7 cellular contexts compared by ENCODE assay signal in genomic region chr9:178970-179383, GRCh38. TPM values are rescaled to one million over a fixed set of nuclear protein-coding genes. Genes with fewer than 3 reads are reported as not detected.
DNase-seq lines count a peak whose midpoint lies in the region; ATAC-seq and TF ChIP-seq lines count a peak whose summit lies in the region.
"Not testable (repeated sequence)": the region's sequence is repeated elsewhere in the genome, so short reads cannot be mapped to it uniquely, and the experiment has no call there.

Gene ZNG1A, minus strand, starts transcription at chr9:179056. Its CDS starts 87 bp downstream, at chr9:178969.

- H3K27ac Mint-ChIP-seq in naive thymus-derived CD4-positive, alpha-beta T cell, result peak within 1 kb of the TSS in 8 of 9 donors; percentile 25 to 94 (median 90)

- not testable (repeated sequence) for H3K36me3 Mint-ChIP-seq in naive thymus-derived CD4-positive, alpha-beta T cell

- not testable (repeated sequence) for H3K9me3 ChIP-seq in adrenal gland (replicated peaks in 1 of 3); naive thymus-derived CD4-positive, alpha-beta T cell (ENCODE audit: control insufficient read depth in 2 of 3, low read length in 3 of 3)

- H3K4me1 Mint-ChIP-seq in naive thymus-derived CD4-positive, alpha-beta T cell, result peaks cover 0 to 14% (median 7%) of the 10 kb centered on the region in 7 donors

- not testable (repeated sequence) for H3K27me3 Mint-ChIP-seq in naive thymus-derived CD4-positive, alpha-beta T cell

- H3K4me3 Mint-ChIP-seq in naive thymus-derived CD4-positive, alpha-beta T cell, result peak within 1 kb of the TSS; percentile 45 to 83 (median 76)

- CTCF ChIA-PET in naive thymus-derived CD4-positive, alpha-beta T cell (lab: Charles Lee), result not testable (repeated sequence)

- TF ChIP-seq POLR2A in adrenal gland (IDR thresholded peaks at IDR 0.05), result not testable (repeated sequence)

- POLR2A ChIA-PET in naive thymus-derived CD4-positive, alpha-beta T cell (lab: Charles Lee), result not testable (repeated sequence)

- not testable (repeated sequence) for H3K9me3 Mint-ChIP-seq in naive thymus-derived CD4-positive, alpha-beta T cell

- peak within 1 kb of the TSS in 1 of 4 donors; percentile 36 for H3K4me3 ChIP-seq in adrenal gland
- H3K4me3 ChIP-seq in naive thymus-derived CD4-positive, alpha-beta T cell (ENCODE audit: low read length), result not testable (repeated sequence)

- TF ChIP-seq CTCF in adrenal gland (IDR thresholded peaks at IDR 0.05); foreskin keratinocyte (conservative IDR thresholded peaks at IDR 0.05): not testable (repeated sequence)

- peak within 1 kb of the TSS in 4 of 5 donors; percentile 19 to 63 (median 34) for H3K27ac ChIP-seq in adrenal gland
- not testable (repeated sequence) for H3K27ac ChIP-seq in foreskin keratinocyte
- H3K27ac ChIP-seq in naive thymus-derived CD4-positive, alpha-beta T cell (ENCODE audit: low read depth, low read length), result peak within 1 kb of the TSS; percentile 60

- not testable (repeated sequence) for H3K4me1 ChIP-seq in adrenal gland (replicated peaks in 1 of 2); foreskin keratinocyte; naive thymus-derived CD4-positive, alpha-beta T cell (ENCODE audit: control insufficient read depth in 2 of 2, insufficient read depth in 2 of 2, low read length in 2 of 2)

- intact Hi-C loops in adrenal gland (cut with DNase I), result not testable (repeated sequence)
- intact Hi-C loops in naive thymus-derived CD4-positive, alpha-beta T cell (cut with micrococcal nuclease), result loop anchor here in 1 of 2 donors (5.0 kb wide), 1 partner anchor 93 kb away; no protein-coding TSS in a partner anchor

- WGBS in adrenal gland, 4 donors, result 0 to 2% methylated on average over 3 to 8 of the region's 32 CpGs; no CpG with 5 or more reads in 2 of the 4 donors

- not testable (repeated sequence) for H3K36me3 ChIP-seq in adrenal gland (replicated peaks in 1 of 2); naive thymus-derived CD4-positive, alpha-beta T cell (ENCODE audit: control insufficient read depth in 2 of 3, insufficient read depth in 3 of 3, low read length in 3 of 3)

- DNase-seq in H4 (ENCODE audit: low spot score), result peak; percentile 53
- DNase-seq in NCI-H526 treated with DMSO at 0.1 percent for 48 hours (lab: John Stamatoyannopoulos, UW), result peak; percentile 59
- DNase-seq in activated CD4-positive, alpha-beta T cell treated with anti-CD3 and anti-CD28 coated beads for 24 hours (ENCODE audit: low read depth in 2 of 2), result peak; percentile 59 to 60
- peak in 3 of 7 donors; percentile 75 to 92 (median 79) for DNase-seq in adrenal gland
- DNase-seq in foreskin keratinocyte, result peak in 1 of 2 donors; percentile 36
- peak in 6 of 9 donors; percentile 72 to 95 (median 88) for DNase-seq in naive thymus-derived CD4-positive, alpha-beta T cell
- peak; percentile 47 to 53 for DNase-seq in stimulated activated CD4-positive, alpha-beta T cell treated with anti-CD3 and anti-CD28 coated beads, Interleukin-2, amount 100 ng/mL, for 48 hours

- not testable (repeated sequence) for H3K27me3 ChIP-seq in adrenal gland; foreskin keratinocyte; naive thymus-derived CD4-positive, alpha-beta T cell (ENCODE audit: control insufficient read depth in 2 of 2, insufficient read depth in 2 of 2, low read length in 2 of 2)

- ATAC-seq in foreskin keratinocyte, result not testable (repeated sequence)
- ATAC-seq in naive thymus-derived CD4-positive, alpha-beta T cell, result peak; percentile 75

RNA-seq across cellular contexts. Expression of gene ZNG1A, which starts in this region (rescaled TPM):
- 48.4 and 51.1 TPM in 2 replicates for total RNA-seq in H4 (2014; rRNA removed; shearing (Covaris generic))
- total RNA-seq in adrenal gland (10 to 100 TPM; 19.4 to 61.6 (median 38.2) TPM), foreskin keratinocyte (35.8 and 45.0 TPM in 2 replicates)
- polyA plus RNA-seq in adrenal gland (100 to 1,000 TPM in 1 of 3 donors, 10 to 100 TPM in 2; 28.8 to 114 (median 48.7) TPM), foreskin keratinocyte (35.3 and 41.3 TPM in 2 replicates)
- total RNA-seq in naive thymus-derived CD4-positive, alpha-beta T cell, result 10 to 100 TPM; 18.1 to 30.6 (median 27.6) TPM
- 10 to 100 TPM; 16.4 to 27.2 TPM for polyA plus RNA-seq in naive thymus-derived CD4-positive, alpha-beta T cell
